In genomic region chr13:85586422-85586831, GRCh38 we compare ENCODE assay signal across 18 cellular contexts.
A peak's percentile ranks its signal among the peaks of the same experiment; 100 is the strongest.
DNase-seq lines count a peak whose midpoint lies in the region; ATAC-seq, FAIRE-seq and TF ChIP-seq lines count a peak whose summit lies in the region.
"Had no signal": no experiment of that assay in that cellular context is flagged by ENCODE, and none has a peak within 500 bp of the region (broad histone marks: within the 10 kb centered on the region; RNA-seq: fewer than 3 reads in every experiment).

No MANE protein-coding gene starts in this region.

- no peaks in the 10 kb centered on the region for H3K27me3 ChIP-seq in PC-9 (ENCODE audit: insufficient read depth, low read depth)
- H3K27me3 ChIP-seq in mammary epithelial cell (ENCODE audit: insufficient read depth, low read length), result no peaks in the 10 kb centered on the region
- H3K27me3 ChIP-seq in HepG2 (ENCODE audit: control insufficient read depth in 1 of 2, insufficient read depth in 2 of 2, low read length in 2 of 2), result no peaks in the 10 kb centered on the region

- H3K9me3 ChIP-seq in PC-9 (ENCODE audit: insufficient read depth, low read depth), result no peaks in the 10 kb centered on the region; the same call in 1 of the 2 replicates
- H3K9me3 ChIP-seq in mammary epithelial cell (replicated peaks; ENCODE audit: insufficient read depth, low read length), result peaks cover 12% of the 10 kb centered on the region
- peaks cover 5% of the 10 kb centered on the region for H3K9me3 ChIP-seq in HepG2 (ENCODE audit: low read length)

- no peak for TF ChIP-seq CTCF in PC-9 (conservative IDR thresholded peaks at IDR 0.05)
- TF ChIP-seq CTCF in mammary epithelial cell (conservative IDR thresholded peaks at IDR 0.05 in 1 of 2, IDR thresholded peaks at IDR 0.05 in 1 of 2; ENCODE audit: extremely low read depth in 1 of 2, insufficient read depth in 1 of 2, low read depth in 1 of 2, low read length in 2 of 2), result no peak
- no peak for TF ChIP-seq CTCF in HepG2 (CRISPR knock-in tag; IDR thresholded peaks at IDR 0.05)

- TF ChIP-seq EP300 in HepG2 (IDR thresholded peaks at IDR 0.05; ENCODE audit: low read depth in 2 of 2, low read length in 2 of 2), result no peak
- TF ChIP-seq EP300 in HepG2 (CRISPR knock-in tag; IDR thresholded peaks at IDR 0.05; ENCODE audit: borderline replicate concordance), result no peak

- H3K4me3 ChIP-seq in PC-9 (no peak overlapping the region), mammary epithelial cell (replicated peaks in 1 of 3; ENCODE audit: insufficient read depth in 1 of 3, low read depth in 2 of 3, low read length in 3 of 3) (no peak overlapping the region), HepG2 (replicated peaks in 1 of 3; ENCODE audit: insufficient read depth in 1 of 3, low read depth in 2 of 3, low read length in 3 of 3) (no peak overlapping the region)

- DNase-seq in HCEC 1CT, result peak; percentile 52
- DNase-seq in PC-9, result peak; percentile 73 to 74
- peak; percentile 99 for DNase-seq in mammary epithelial cell
- DNase-seq in non-pigmented ciliary epithelial cell (ENCODE audit: low read depth), result peak; percentile 23
- no peak for DNase-seq in foreskin melanocyte
- DNase-seq in HepG2 (ENCODE audit: low spot score), result no peak
- no peak for DNase-seq in NCI-H1092 (lab: John Stamatoyannopoulos, UW)
- DNase-seq: activated naive CD8-positive, alpha-beta T cell treated with anti-CD3 and anti-CD28 coated beads for 36 hours; activated T-cell treated with anti-CD3 and anti-CD28 coated beads, Interleukin-2, amount 50 U/mL, for 1 hour; CD4-positive, CD25-positive, alpha-beta regulatory T cell; cortex of kidney; GF-D8; NCI-H2029; NCI-H774; Right ventricle myocardium superior; substantia nigra had no signal

- intact Hi-C loops in PC-9 (cut with micrococcal nuclease; ENCODE audit: unreplicated experiment) (loop anchor here (2.0 kb wide), 1 partner anchor 212 kb away; the partner anchor contains the start of gene SLITRK6), mammary epithelial cell (cut with micrococcal nuclease) (loop anchor here (5.0 to 10.0 kb wide), 2 partner anchors 44 to 352 kb away; no protein-coding TSS in a partner anchor), HepG2 (cut with micrococcal nuclease; ENCODE audit: unreplicated experiment) (no loop called here)

- no peak overlapping the region for H3K4me2 ChIP-seq in PC-9
- H3K4me2 ChIP-seq in mammary epithelial cell (ENCODE audit: insufficient read depth, low read depth, low read length), result peak overlapping the region; percentile 12
- no peak overlapping the region for H3K4me2 ChIP-seq in HepG2 (ENCODE audit: low read depth, low read length)

- H3K9ac ChIP-seq in mammary epithelial cell (ENCODE audit: insufficient read depth, low read length) (no peak overlapping the region), HepG2 (ENCODE audit: insufficient read depth, low read depth, low read length) (no peak overlapping the region)

- dilution Hi-C loops in mammary epithelial cell (cut with HindIII; ENCODE audit: low sequenced_read_pairs), result no loop called here

- in situ Hi-C loops in mammary epithelial cell (cut with MboI; ENCODE audit: low sequenced_read_pairs in 2 of 2) (no loop called here), HepG2 (cut with HindIII; ENCODE audit: extremely low pct_ligation_motif_present, low pct_unique_long_range_greater_than_20kb) (no loop called here)

- H2AFZ ChIP-seq in PC-9, result no peak overlapping the region
- H2AFZ ChIP-seq in mammary epithelial cell (ENCODE audit: low read depth, low read length), result no peak overlapping the region
- H2AFZ ChIP-seq in HepG2 (ENCODE audit: low read length), result no peak overlapping the region

- no peak for TF ChIP-seq RAD21 in HepG2 (CRISPR knock-in tag; IDR thresholded peaks at IDR 0.05)

- no peaks in the 10 kb centered on the region for H3K9me2 ChIP-seq in PC-9 (ENCODE audit: insufficient read depth)

- WGBS in mammary epithelial cell (ENCODE audit: low coverage, missing lambda C conversion rate), result 0% methylated on average over 1 of the region's 1 CpG
- 10% methylated on average over 1 of the region's 1 CpG for WGBS in HepG2 (ENCODE audit: low lambda C conversion rate)

- H3K36me3 ChIP-seq in PC-9 (ENCODE audit: low read depth) (no peaks in the 10 kb centered on the region), mammary epithelial cell (ENCODE audit: insufficient read depth, low read length) (no peaks in the 10 kb centered on the region), HepG2 (replicated peaks in 1 of 2; ENCODE audit: control insufficient read depth in 1 of 2, insufficient read depth in 2 of 2, low read length in 2 of 2) (no peaks in the 10 kb centered on the region)

- H3F3A ChIP-seq in PC-9 (ENCODE audit: insufficient read depth, low read depth), result peaks cover 17% of the 10 kb centered on the region

- FAIRE-seq in HepG2 (lab: Jason Lieb, UNC), result no peak

- BruUV-seq in PC-9 (replicated peaks; lab: Mats Ljungman, UMichigan) (no TSS peak), mammary epithelial cell (replicated peaks; lab: Mats Ljungman, UMichigan) (no TSS peak), HepG2 (replicated peaks; lab: Mats Ljungman, UMichigan) (no TSS peak)

- H3K4me1 ChIP-seq in PC-9 (replicated peaks; ENCODE audit: insufficient read depth) (peaks cover 7% of the 10 kb centered on the region; the same call in 1 of the 2 replicates), mammary epithelial cell (ENCODE audit: insufficient read depth, low read length) (peaks cover 33% of the 10 kb centered on the region), HepG2 (ENCODE audit: insufficient read depth, low read length) (no peaks in the 10 kb centered on the region)

- no peak for TF ChIP-seq POLR2A in HepG2 (IDR thresholded peaks at IDR 0.05; ENCODE audit: insufficient read depth in 1 of 2, low read depth in 2 of 2, low read length in 2 of 2)

- POLR2A ChIA-PET in PC-9 (lab: Charles Lee; ENCODE audit: unreplicated experiment), result no interaction called here
- POLR2A ChIA-PET in HepG2 (lab: Yijun Ruan, JAX), result no interaction called here

- CTCF ChIA-PET in PC-9 (lab: Charles Lee), result no interaction called here
- CTCF ChIA-PET in mammary epithelial cell (lab: Charles Lee; ENCODE audit: low non-redundant PET), result no interaction called here
- CTCF ChIA-PET in HepG2 (lab: Yijun Ruan, JAX; ENCODE audit: low intra/inter-chr PET ratio, low total read pairs), result no interaction called here

- H4K20me1 ChIP-seq in PC-9 (ENCODE audit: insufficient read depth) (no peaks in the 10 kb centered on the region), mammary epithelial cell (ENCODE audit: insufficient read depth, low read length) (no peaks in the 10 kb centered on the region), HepG2 (ENCODE audit: insufficient read depth, low read length) (no peaks in the 10 kb centered on the region)

- H3K79me2 ChIP-seq in PC-9 (ENCODE audit: low read depth) (no peaks in the 10 kb centered on the region), mammary epithelial cell (ENCODE audit: insufficient read depth, low read length) (no peaks in the 10 kb centered on the region), HepG2 (ENCODE audit: insufficient read depth, low read length) (no peaks in the 10 kb centered on the region)

- ATAC-seq in GM18873 (IDR thresholded peaks at IDR 0.05; ENCODE audit: low FRiP score, unreplicated experiment) (no peak), HepG2 (no peak)
- ATAC-seq: natural killer cell treated with Interleukin-12 subunit alpha and Interleukin-12 subunit beta and Interleukin-15 and Interleukin-18, amount 100 ng/mL, for 72 hours had no signal

- H3K27ac ChIP-seq in PC-9 (peak overlapping the region; percentile 48), mammary epithelial cell (ENCODE audit: insufficient read depth, low read depth, low read length) (peak overlapping the region; percentile 36), HepG2 (ENCODE audit: extremely low read length, insufficient read depth, low read length) (no peak overlapping the region)

TF ChIP-seq in HepG2, 621 proteins besides CTCF, POLR2A, EP300 and RAD21 (continues in another document):
- TF ChIP-seq AKAP8 (CRISPR knock-in tag; IDR thresholded peaks at IDR 0.05) (no peak), JUN (CRISPR knock-in tag; IDR thresholded peaks at IDR 0.05) (no peak), HHEX (CRISPR knock-in tag; IDR thresholded peaks at IDR 0.05) (no peak), KDM1A (CRISPR knock-in tag; IDR thresholded peaks at IDR 0.05) (no peak), SPEN (CRISPR knock-in tag; IDR thresholded peaks at IDR 0.05; ENCODE audit: low read depth) (no peak), NCOA2 (CRISPR knock-in tag; IDR thresholded peaks at IDR 0.05) (no peak), ZNF878 (CRISPR knock-in tag; IDR thresholded peaks at IDR 0.05) (no peak), GLMP (CRISPR knock-in tag; IDR thresholded peaks at IDR 0.05; ENCODE audit: borderline replicate concordance) (no peak), ZNF17 (CRISPR knock-in tag; IDR thresholded peaks at IDR 0.05) (no peak), MEF2D (CRISPR knock-in tag; IDR thresholded peaks at IDR 0.05) (no peak), KAT8 (CRISPR knock-in tag; IDR thresholded peaks at IDR 0.05) (no peak), SSRP1 (CRISPR knock-in tag; IDR thresholded peaks at IDR 0.05) (no peak), ZFP36L1 (CRISPR knock-in tag; IDR thresholded peaks at IDR 0.05) (no peak), NFIB (CRISPR knock-in tag; IDR thresholded peaks at IDR 0.05; ENCODE audit: borderline replicate concordance) (no peak), MLLT10 (CRISPR knock-in tag; IDR thresholded peaks at IDR 0.05) (no peak), ZFAT (CRISPR knock-in tag; conservative IDR thresholded peaks at IDR 0.05) (no peak)

Comparison
In these comparisons a context has a peak if more than half of its experiments do, and no peak if none do; other contexts are left out.
1. DNase-seq: peak in HCEC 1CT (single experiment), PC-9 (2 of 2), mammary epithelial cell (single experiment) and non-pigmented ciliary epithelial cell (single experiment); none in foreskin melanocyte (single experiment), HepG2 (single experiment) and NCI-H1092 (single experiment).